In the genomic region with DNA sequence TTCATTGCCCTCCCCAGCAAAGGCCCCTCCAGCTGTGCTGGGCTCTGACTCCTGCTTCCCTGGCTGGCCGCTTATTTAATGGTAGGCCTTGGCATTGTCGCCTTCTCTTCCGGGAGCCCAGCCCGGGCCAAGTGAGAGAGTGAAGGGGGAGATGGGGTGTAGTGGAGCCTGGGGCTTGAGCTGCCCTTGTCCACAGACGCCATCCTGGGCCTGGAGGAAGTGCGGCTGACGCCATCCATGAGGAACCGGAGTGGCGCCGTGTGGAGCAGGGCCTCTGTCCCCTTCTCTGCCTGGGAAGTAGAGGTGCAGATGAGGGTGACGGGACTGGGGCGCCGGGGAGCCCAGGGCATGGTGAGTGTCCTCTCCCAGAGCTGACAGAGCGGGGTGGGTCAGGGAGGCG, we compare ENCODE assay signal across 26 cellular contexts. TPM values are rescaled to one million over a fixed set of nuclear protein-coding genes. Genes with fewer than 3 reads are reported as not detected.
"Had no signal": no experiment of that assay in that cellular context is flagged by ENCODE, and none has a peak within 500 bp of the region (broad histone marks: within the 10 kb centered on the region; RNA-seq: fewer than 3 reads in every experiment).

No MANE protein-coding gene starts in this region.

- H3K27me3 Mint-ChIP-seq: activated naive CD8-positive, alpha-beta T cell treated with anti-CD3 and anti-CD28 coated beads, Interleukin-2, amount 50 U/mL, for 24 hours; activated T-cell treated with anti-CD3 and anti-CD28 coated beads, Interleukin-2, amount 50 U/mL, for 24 hours had no signal

- H3K36me3 ChIP-seq: ascending aorta, gastrocnemius medialis, heart left ventricle, thyroid gland had no signal

- H3K27me3 ChIP-seq: ascending aorta, gastrocnemius medialis, heart left ventricle, thyroid gland had no signal

- DNase-seq: activated CD4-positive, alpha-beta T cell treated with anti-CD3 and anti-CD28 coated beads, Interleukin-2, amount 10 ng/mL, durations not matched to agents 7 days and 5 days; activated CD8-positive, alpha-beta T cell treated with anti-CD3 and anti-CD28 coated beads, Interleukin-2, amount 10 ng/mL, durations not matched to agents 7 days and 5 days; activated naive CD4-positive, alpha-beta T cell treated with anti-CD3 and anti-CD28 coated beads, Interleukin-2, amount 10 ng/mL, durations not matched to agents 7 days and 5 days; activated naive CD8-positive, alpha-beta T cell treated with anti-CD3 and anti-CD28 coated beads, Interleukin-2, amount 50 U/mL, for 24 hours; activated T-cell treated with anti-CD3 and anti-CD28 coated beads, Interleukin-2, amount 50 U/mL, for 24 hours; effector CD4-positive, alpha-beta T cell; gastrocnemius medialis; heart left ventricle; mesenchymal stem cell; mucosa of descending colon; naive B cell; stimulated activated CD4-positive, alpha-beta T cell treated with anti-CD3 and anti-CD28 coated beads, Interleukin-4, amount 100 ng/mL, for 24 hours; T1000; thyroid gland had no signal

- H3K36me3 Mint-ChIP-seq: activated naive CD4-positive, alpha-beta T cell treated with anti-CD3 and anti-CD28 coated beads, Interleukin-2, amount 10 ng/mL, durations not matched to agents 7 days and 5 days; naive B cell had no signal

- H3K4me3 Mint-ChIP-seq: activated CD4-positive, alpha-beta T cell treated with anti-CD3 and anti-CD28 coated beads, Interleukin-2, amount 10 ng/mL, durations not matched to agents 7 days and 5 days; activated CD8-positive, alpha-beta T cell treated with anti-CD3 and anti-CD28 coated beads, Interleukin-2, amount 10 ng/mL, durations not matched to agents 7 days and 5 days; activated naive CD4-positive, alpha-beta T cell treated with anti-CD3 and anti-CD28 coated beads, Interleukin-2, amount 10 ng/mL, durations not matched to agents 7 days and 5 days; activated naive CD8-positive, alpha-beta T cell treated with anti-CD3 and anti-CD28 coated beads, Interleukin-2, amount 50 U/mL, for 24 hours; activated T-cell treated with anti-CD3 and anti-CD28 coated beads, Interleukin-2, amount 50 U/mL, for 24 hours; neural crest cell; stimulated activated effector memory CD8-positive, alpha-beta T cell treated with anti-CD3 and anti-CD28 coated beads, Interleukin-12 subunit alpha, Interleukin-12 subunit beta, amount 100 ng/mL, for 72 hours had no signal

- ATAC-seq: activated CD4-positive, CD25-positive, alpha-beta regulatory T cell treated with anti-CD3 and anti-CD28 coated beads, Interleukin-2, amount 50 U/mL, for 24 hours; activated CD8-positive, alpha-beta T cell treated with anti-CD3 and anti-CD28 coated beads, Interleukin-2, amount 10 ng/mL, durations not matched to agents 7 days and 5 days; activated naive CD8-positive, alpha-beta T cell treated with anti-CD3 and anti-CD28 coated beads, Interleukin-2, amount 50 U/mL, for 24 hours; gastrocnemius medialis; mucosa of descending colon; sciatic nerve; stimulated activated effector memory CD8-positive, alpha-beta T cell treated with anti-CD3 and anti-CD28 coated beads, Interleukin-12 subunit alpha, Interleukin-12 subunit beta, amount 100 ng/mL, for 72 hours had no signal

- H3K4me2 ChIP-seq: smooth muscle cell had no signal

- H3K4me3 ChIP-seq: ascending aorta, gastrocnemius medialis, heart left ventricle, mucosa of descending colon, smooth muscle cell, thyroid gland had no signal

- H3K27ac ChIP-seq: ascending aorta had no signal

- H3K27ac Mint-ChIP-seq: activated CD4-positive, alpha-beta T cell treated with anti-CD3 and anti-CD28 coated beads, Interleukin-2, amount 10 ng/mL, durations not matched to agents 7 days and 5 days; activated CD8-positive, alpha-beta T cell treated with anti-CD3 and anti-CD28 coated beads, Interleukin-2, amount 10 ng/mL, durations not matched to agents 7 days and 5 days; activated naive CD4-positive, alpha-beta T cell treated with anti-CD3 and anti-CD28 coated beads, Interleukin-2, amount 10 ng/mL, durations not matched to agents 7 days and 5 days; activated naive CD8-positive, alpha-beta T cell treated with anti-CD3 and anti-CD28 coated beads, Interleukin-2, amount 50 U/mL, for 24 hours; activated T-cell treated with anti-CD3 and anti-CD28 coated beads, Interleukin-2, amount 50 U/mL, for 24 hours; progenitor cell of endocrine pancreas had no signal

- H3K9me3 Mint-ChIP-seq: activated CD4-positive, alpha-beta T cell treated with anti-CD3 and anti-CD28 coated beads, Interleukin-2, amount 10 ng/mL, durations not matched to agents 7 days and 5 days; activated naive CD4-positive, alpha-beta T cell treated with anti-CD3 and anti-CD28 coated beads, Interleukin-2, amount 10 ng/mL, durations not matched to agents 7 days and 5 days; activated naive CD8-positive, alpha-beta T cell treated with anti-CD3 and anti-CD28 coated beads, Interleukin-2, amount 50 U/mL, for 24 hours; activated T-cell treated with anti-CD3 and anti-CD28 coated beads, Interleukin-2, amount 50 U/mL, for 24 hours; naive B cell; neural crest cell; stimulated activated effector memory CD8-positive, alpha-beta T cell treated with anti-CD3 and anti-CD28 coated beads, Interleukin-12 subunit alpha, Interleukin-12 subunit beta, amount 100 ng/mL, for 72 hours had no signal

- H3K4me1 ChIP-seq: ascending aorta, thyroid gland had no signal

RNA-seq across cellular contexts. Expression of gene LMAN1L, which starts 3.3 kb away (rescaled TPM):
- total RNA-seq: ascending aorta, gastrocnemius medialis, kidney epithelial cell, neural crest cell, osteoblast, progenitor cell of endocrine pancreas, sciatic nerve, smooth muscle cell, subcutaneous adipose tissue had no signal
- polyA plus RNA-seq: liver, smooth muscle cell had no signal

RNA-seq across cellular contexts. Expression of gene CPLX3, which starts 10.5 kb away (rescaled TPM):
- total RNA-seq: activated CD8-positive, alpha-beta T cell treated with anti-CD3 and anti-CD28 coated beads, Interleukin-2, amount 10 ng/mL, durations not matched to agents 7 days and 5 days; ascending aorta; gastrocnemius medialis; kidney epithelial cell; liver; neural crest cell; osteoblast; progenitor cell of endocrine pancreas; sciatic nerve; subcutaneous adipose tissue; thyroid gland; urinary bladder had no signal
- polyA plus RNA-seq: liver, smooth muscle cell had no signal
